8 cellular contexts compared by ENCODE assay signal in genomic region chr18:37672001-37672400, GRCh38.
"Had no signal": no experiment of that assay in that cellular context is flagged by ENCODE, and none has a peak within 500 bp of the region (broad histone marks: within the 10 kb centered on the region; RNA-seq: fewer than 3 reads in every experiment).

No MANE protein-coding gene starts in this region.

- H3K27ac ChIP-seq: GM23248 had no signal

- H3K4me1 ChIP-seq: HAP-1 had no signal

- H3K9me3 ChIP-seq: HAP-1 had no signal

- H3K4me3 Mint-ChIP-seq: GM23338, HFFc6 had no signal

- H2AFZ ChIP-seq: GM23248, GM23338 had no signal

- DNase-seq: GM23248, GOT3, H7, HCEC 1CT, HFFc6 had no signal

- H3K36me3 ChIP-seq: HAP-1 had no signal

- H3K27ac Mint-ChIP-seq: GM23338, HFFc6 had no signal

- ATAC-seq: GM23338, HCT116 had no signal

- H3K4me3 ChIP-seq: GM23248, GM23338, HAP-1 had no signal

- H3K9ac ChIP-seq: GM23248 had no signal

- H3K4me2 ChIP-seq: GM23338 had no signal
